ENCODE assay signal across 33 cellular contexts in genomic region chr14:78737116-78737515, GRCh38.
"Had no signal": no experiment of that assay in that cellular context is flagged by ENCODE, and none has a peak within 500 bp of the region (broad histone marks: within the 10 kb centered on the region; RNA-seq: fewer than 3 reads in every experiment).

No MANE protein-coding gene starts in this region.

- H3K4me2 ChIP-seq: SK-N-SH had no signal

- H3K27ac Mint-ChIP-seq: activated B cell treated with CpG ODN at 0.5 μM for 24 hours; activated CD4-positive, alpha-beta memory T cell treated with anti-CD3 and anti-CD28 coated beads for 36 hours; activated naive CD4-positive, alpha-beta T cell treated with anti-CD3 and anti-CD28 coated beads for 36 hours; activated naive CD4-positive, alpha-beta T cell treated with anti-CD3 and anti-CD28 coated beads, Interleukin-2, amount 50 U/mL, for 72 hours; activated T-helper 1 cell treated with anti-CD3 and anti-CD28 coated beads, Interleukin-12 subunit alpha, Interleukin-12 subunit beta, Interleukin-2, Interleukin-4 antibody, amounts not matched to agents 30 ng/mL and 10 ng/mL and 1 ng/mL, durations not matched to agents 14 hours and 24 hours and 36 hours; T-helper 1 cell treated with Interleukin-12 subunit alpha and Interleukin-12 subunit beta and Interleukin-4 antibody, amounts not matched to agents 30 μg/mL and 1 μg/mL, for 36 hours; T-helper 2 cell treated with Interferon-gamma antibody and Interleukin-4, amounts not matched to agents 5 μg/mL and 100 μg/mL, for 36 hours had no signal

- DNase-seq: activated B cell treated with CpG ODN at 0.5 μM for 24 hours; activated CD4-positive, alpha-beta memory T cell treated with anti-CD3 and anti-CD28 coated beads for 36 hours; activated CD4-positive, alpha-beta T cell treated with anti-CD3 and anti-CD28 coated beads for 4 hours; activated CD4-positive, alpha-beta T cell treated with anti-CD3 and anti-CD28 coated beads, Interleukin-2, amount 50 U/mL, for 1 hour; activated CD4-positive, CD25-positive, alpha-beta regulatory T cell treated with anti-CD3 and anti-CD28 coated beads, Interleukin-2, amount 50 U/mL, for 72 hours; activated CD8-positive, alpha-beta memory T cell treated with anti-CD3 and anti-CD28 coated beads, Interleukin-2, amount 50 U/mL, for 4 hours; activated gamma-delta T cell treated with Interleukin-2 at 50 U/mL for 16 hours; activated naive CD4-positive, alpha-beta T cell treated with anti-CD3 and anti-CD28 coated beads for 36 hours; activated T-cell treated with anti-CD3 and anti-CD28 coated beads for 4 hours; activated T-cell treated with anti-CD3 and anti-CD28 coated beads, Interleukin-2, amount 50 U/mL, for 4 hours; adrenal gland; brain microvascular endothelial cell; central memory CD4-positive, alpha-beta T cell; NCI-H1092 treated with DMSO at 0.1 percent for 48 hours; NCI-H146; NCI-H187; NCI-H2029 treated with DMSO at 0.1 percent for 48 hours; NCI-H2107; NCI-H2171; NCI-H510A; NCI-H526 treated with DMSO at 0.1 percent for 48 hours; NCI-H774; PC-3; Peyer's patch; RPMI8226; SHP77 treated with DMSO at 0.1 percent for 48 hours; SK-N-SH had no signal

- H3K4me1 ChIP-seq: adrenal gland, Peyer's patch, SJSA1 had no signal

- H3K36me3 ChIP-seq: adrenal gland, brain microvascular endothelial cell, Peyer's patch, SJSA1 had no signal

- H3K4me3 ChIP-seq: adrenal gland, K562, Peyer's patch, SJSA1 had no signal

- H3K27me3 ChIP-seq: adrenal gland, brain microvascular endothelial cell, Peyer's patch, SJSA1 had no signal

- H3K9ac ChIP-seq: SK-N-SH had no signal

- H3K4me3 Mint-ChIP-seq: activated B cell treated with CpG ODN at 0.5 μM for 24 hours; activated CD4-positive, alpha-beta memory T cell treated with anti-CD3 and anti-CD28 coated beads for 36 hours; activated naive CD4-positive, alpha-beta T cell treated with anti-CD3 and anti-CD28 coated beads for 36 hours; activated T-cell treated with anti-CD3 and anti-CD28 coated beads, Interleukin-2, amount 50 U/mL, for 4 hours; activated T-helper 1 cell treated with anti-CD3 and anti-CD28 coated beads, Interleukin-12 subunit alpha, Interleukin-12 subunit beta, Interleukin-2, Interleukin-4 antibody, amounts not matched to agents 30 ng/mL and 10 ng/mL and 1 ng/mL, durations not matched to agents 14 hours and 24 hours and 36 hours; T-helper 1 cell treated with Interleukin-12 subunit alpha and Interleukin-12 subunit beta and Interleukin-4 antibody, amounts not matched to agents 30 μg/mL and 1 μg/mL, for 36 hours; T-helper 2 cell treated with Interferon-gamma antibody and Interleukin-4, amounts not matched to agents 5 μg/mL and 100 μg/mL, for 36 hours had no signal

- H3K27ac ChIP-seq: adrenal gland, brain microvascular endothelial cell, Peyer's patch, SJSA1 had no signal

- H3K27me3 Mint-ChIP-seq: activated B cell treated with CpG ODN at 0.5 μM for 24 hours; activated CD4-positive, alpha-beta memory T cell treated with anti-CD3 and anti-CD28 coated beads for 36 hours had no signal

- H3K4me1 Mint-ChIP-seq: activated B cell treated with CpG ODN at 0.5 μM for 24 hours had no signal

- H3K36me3 Mint-ChIP-seq: activated CD4-positive, alpha-beta memory T cell treated with anti-CD3 and anti-CD28 coated beads for 36 hours had no signal

- H3K9me3 Mint-ChIP-seq: activated CD4-positive, alpha-beta memory T cell treated with anti-CD3 and anti-CD28 coated beads for 36 hours; activated naive CD4-positive, alpha-beta T cell treated with anti-CD3 and anti-CD28 coated beads for 36 hours; activated T-helper 1 cell treated with anti-CD3 and anti-CD28 coated beads, Interleukin-12 subunit alpha, Interleukin-12 subunit beta, Interleukin-2, Interleukin-4 antibody, amounts not matched to agents 30 ng/mL and 10 ng/mL and 1 ng/mL, durations not matched to agents 14 hours and 24 hours and 36 hours; T-helper 1 cell treated with Interleukin-12 subunit alpha and Interleukin-12 subunit beta and Interleukin-4 antibody, amounts not matched to agents 30 μg/mL and 1 μg/mL, for 36 hours; T-helper 2 cell treated with Interferon-gamma antibody and Interleukin-4, amounts not matched to agents 5 μg/mL and 100 μg/mL, for 36 hours had no signal

- H3K9me3 ChIP-seq: adrenal gland, Peyer's patch, SJSA1, SK-N-SH had no signal
